In the genomic region with DNA sequence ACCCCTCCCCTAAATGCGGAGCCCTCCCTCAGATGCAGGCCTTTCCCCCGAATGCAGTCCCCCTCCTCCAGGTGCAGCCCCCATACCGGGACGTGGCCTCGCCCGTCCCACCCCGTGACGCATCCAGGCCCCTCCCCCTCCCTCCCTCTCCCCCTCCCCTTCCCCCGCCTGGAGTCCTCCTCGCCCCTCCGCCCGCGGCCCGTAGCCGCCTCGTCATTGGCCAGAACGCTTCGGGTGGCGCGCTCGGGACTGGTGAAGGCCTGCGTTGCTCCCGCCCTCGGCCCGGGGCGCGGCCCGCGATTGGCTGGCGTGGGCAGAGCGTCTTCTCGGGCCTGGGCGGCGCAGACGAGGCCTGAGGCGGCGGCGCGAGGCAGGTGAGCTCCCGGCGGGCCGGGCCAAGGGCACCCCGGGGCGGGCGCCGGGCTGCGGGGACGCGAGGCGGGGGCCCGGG, we compare ENCODE assay signal across 8 cellular contexts.
DNase-seq lines count a peak whose midpoint lies in the region; ATAC-seq and TF ChIP-seq lines count a peak whose summit lies in the region.

No MANE protein-coding gene starts in this region.

- ATAC-seq in GM19043 (IDR thresholded peaks at IDR 0.05; ENCODE audit: low read depth, unreplicated experiment), result peak; percentile 86
- peak; percentile 89 for ATAC-seq in HG03280 (IDR thresholded peaks at IDR 0.05; ENCODE audit: unreplicated experiment)

- no peak for TF ChIP-seq CTCF in AG10803 (conservative IDR thresholded peaks at IDR 0.05; ENCODE audit: low read length)
- no peak for TF ChIP-seq CTCF in cardiac fibroblast (IDR thresholded peaks at IDR 0.05; ENCODE audit: low read depth, low read length)

- H3K4me3 ChIP-seq in AG10803 (ENCODE audit: low read length) (peak overlapping the region; percentile 75), cardiac fibroblast (replicated peaks in 1 of 2; ENCODE audit: low read depth in 2 of 2, low read length in 2 of 2) (peak overlapping the region; percentile 71 to 80)

- DNase-seq in AG10803 (ENCODE audit: low read depth), result peak; percentile 97
- DNase-seq in NCI-H345 treated with DMSO at 0.1 percent for 48 hours (lab: John Stamatoyannopoulos, UW; ENCODE audit: unreplicated experiment), result peak; percentile 85
- peak; percentile 90 to 97 (median 96) for DNase-seq in activated CD4-positive, CD25-positive, alpha-beta regulatory T cell (lab: John Stamatoyannopoulos, UW)
- peak; percentile 96 to 98 for DNase-seq in cardiac fibroblast (ENCODE audit: low read depth in 2 of 2)
- DNase-seq in islet precursor cell, result peak; percentile 99
- DNase-seq in stimulated activated CD4-positive, alpha-beta T cell treated with anti-CD3 and anti-CD28 coated beads, Interleukin-15, amount 100 ng/mL, for 1 hour (ENCODE audit: low read depth in 1 of 2, low spot score in 1 of 2), result peak; percentile 94 to 95

Comparison
In these comparisons a context has a peak if more than half of its experiments do, and no peak if none do; other contexts are left out.
1. Peak in every context shown above with its lines: DNase-seq, ATAC-seq and H3K4me3 ChIP-seq.